In genomic region chr11:8766043-8766992, GRCh38 we compare ENCODE assay signal across 13 cellular contexts.
A peak's percentile ranks its signal among the peaks of the same experiment; 100 is the strongest.
DNase-seq lines count a peak whose midpoint lies in the region; ATAC-seq and TF ChIP-seq lines count a peak whose summit lies in the region.
"Had no signal": no experiment of that assay in that cellular context is flagged by ENCODE, and none has a peak within 500 bp of the region (broad histone marks: within the 10 kb centered on the region; RNA-seq: fewer than 3 reads in every experiment).

No MANE protein-coding gene starts in this region.

- H3K27me3 ChIP-seq in ascending aorta = no peaks in the 10 kb centered on the region
- no peaks in the 10 kb centered on the region for H3K27me3 ChIP-seq in hepatocyte
- H3K27me3 ChIP-seq in psoas muscle (ENCODE audit: insufficient read depth in 3 of 3, low read length in 2 of 3) = no peaks in the 10 kb centered on the region
- H3K27me3 ChIP-seq: ovary had no signal

- intact Hi-C loops in ascending aorta (cut with DNase I) (no loop called here), psoas muscle (cut with DNase I) (loop anchor here in 1 of 2 donors (5.0 kb wide), 1 partner anchor 34 kb away; no protein-coding TSS in a partner anchor)

- H3K9me3 ChIP-seq in ascending aorta = no peaks in the 10 kb centered on the region
- H3K9me3 ChIP-seq in hepatocyte (ENCODE audit: low read depth) = no peaks in the 10 kb centered on the region
- no peaks in the 10 kb centered on the region for H3K9me3 ChIP-seq in psoas muscle
- H3K9me3 ChIP-seq: ovary had no signal

- peak overlapping the region; percentile 61 to 80 for H3K27ac ChIP-seq in ascending aorta
- peak overlapping the region; percentile 75 for H3K27ac ChIP-seq in hepatocyte
- H3K27ac ChIP-seq in psoas muscle = peak overlapping the region; percentile 60
- H3K27ac ChIP-seq: KMS-11, ovary had no signal

- no peaks in the 10 kb centered on the region for H4K20me1 ChIP-seq in hepatocyte (ENCODE audit: insufficient read depth, poor library complexity, severe bottlenecking)

- no peak overlapping the region for H2AFZ ChIP-seq in hepatocyte

- no peak overlapping the region for H3K4me2 ChIP-seq in hepatocyte
- H3K4me2 ChIP-seq: KMS-11 had no signal

- DNase-seq in EL (peak; percentile 80), ascending aorta (ENCODE audit: low spot score in 2 of 2) (no peak), hepatocyte (ENCODE audit: low spot score) (no peak), psoas muscle (no peak), D341Med (ENCODE audit: low spot score) (no peak), NCI-H2171 (lab: John Stamatoyannopoulos, UW) (no peak), occipital lobe (lab: John Stamatoyannopoulos, UW) (no peak), LoVo (ENCODE audit: low spot score) (no peak)
- DNase-seq: glutamatergic neuron, NCI-H774, ovary, T-helper 1 cell had no signal

- no peak for TF ChIP-seq CTCF in ascending aorta (IDR thresholded peaks at IDR 0.05)
- TF ChIP-seq CTCF in hepatocyte (IDR thresholded peaks at IDR 0.05; ENCODE audit: poor library complexity) = no peak
- no peak for TF ChIP-seq CTCF in psoas muscle (IDR thresholded peaks at IDR 0.05)

- no peak for ATAC-seq in psoas muscle

- WGBS in hepatocyte (ENCODE audit: low lambda C conversion rate, missing lambda C conversion rate) = 85% methylated on average over 8 of the region's 8 CpGs
- 56 to 71% (median 58%) methylated on average over 8 of the region's 8 CpGs for WGBS in psoas muscle, 3 donors

- H3K36me3 ChIP-seq in ascending aorta = no peaks in the 10 kb centered on the region
- H3K36me3 ChIP-seq in hepatocyte (replicated peaks; ENCODE audit: insufficient read depth, low read depth) = no peaks in the 10 kb centered on the region
- H3K36me3 ChIP-seq in psoas muscle (ENCODE audit: insufficient read depth in 1 of 2, low read depth in 1 of 2) = no peaks in the 10 kb centered on the region
- H3K36me3 ChIP-seq: ovary had no signal

- H3K4me1 ChIP-seq in ascending aorta (peaks cover 14 to 55% of the 10 kb centered on the region in 2 donors), hepatocyte (ENCODE audit: insufficient read depth) (peaks cover 12% of the 10 kb centered on the region), psoas muscle (peaks cover 37% of the 10 kb centered on the region)

- H3K4me3 ChIP-seq in ascending aorta (no peak overlapping the region), hepatocyte (no peak overlapping the region), psoas muscle (no peak overlapping the region)
- H3K4me3 ChIP-seq: ovary had no signal

- H3K79me2 ChIP-seq in hepatocyte = peaks cover 39% of the 10 kb centered on the region

- H3K9me2 ChIP-seq in hepatocyte (replicated peaks; ENCODE audit: insufficient read depth) = no peaks in the 10 kb centered on the region
